Comparison of ENCODE assay signal across 1 cellular context in genomic region chr6:143598466-143599080, GRCh38.
TF ChIP-seq lines count a peak whose summit lies in the region.

No MANE protein-coding gene starts in this region.

TF ChIP-seq in K562, 482 proteins besides CTCF, POLR2A, EP300 and RAD21 (continued from another document and continues in another):
- no peak for TF ChIP-seq ZMIZ1 (IDR thresholded peaks at IDR 0.05; ENCODE audit: low read depth in 2 of 2, low read length in 2 of 2)
- no peak for TF ChIP-seq PPARD (CRISPR knock-in tag; IDR thresholded peaks at IDR 0.05)
- TF ChIP-seq MBD2 (IDR thresholded peaks at IDR 0.05; ENCODE audit: borderline replicate concordance, low read depth) = no peak
- no peak for TF ChIP-seq DACH1 (IDR thresholded peaks at IDR 0.05; ENCODE audit: partially characterized antibody)
- no peak for TF ChIP-seq MCM7 (IDR thresholded peaks at IDR 0.05)
- TF ChIP-seq ZNF766 (CRISPR knock-in tag; conservative IDR thresholded peaks at IDR 0.05) = 0 out of 2 replicates have a peak, but pooled peaks have one; percentile 49
- TF ChIP-seq TAF1 (IDR thresholded peaks at IDR 0.05; ENCODE audit: control insufficient read depth, extremely low read depth, insufficient read depth, low read length, severe bottlenecking) = no peak
- TF ChIP-seq RBM15 (IDR thresholded peaks at IDR 0.05; ENCODE audit: insufficient read depth, low read length) = no peak
- no peak for TF ChIP-seq ZBTB7A (IDR thresholded peaks at IDR 0.05; ENCODE audit: borderline replicate concordance, control insufficient read depth, low read depth, low read length)
- TF ChIP-seq, protein P1, sequence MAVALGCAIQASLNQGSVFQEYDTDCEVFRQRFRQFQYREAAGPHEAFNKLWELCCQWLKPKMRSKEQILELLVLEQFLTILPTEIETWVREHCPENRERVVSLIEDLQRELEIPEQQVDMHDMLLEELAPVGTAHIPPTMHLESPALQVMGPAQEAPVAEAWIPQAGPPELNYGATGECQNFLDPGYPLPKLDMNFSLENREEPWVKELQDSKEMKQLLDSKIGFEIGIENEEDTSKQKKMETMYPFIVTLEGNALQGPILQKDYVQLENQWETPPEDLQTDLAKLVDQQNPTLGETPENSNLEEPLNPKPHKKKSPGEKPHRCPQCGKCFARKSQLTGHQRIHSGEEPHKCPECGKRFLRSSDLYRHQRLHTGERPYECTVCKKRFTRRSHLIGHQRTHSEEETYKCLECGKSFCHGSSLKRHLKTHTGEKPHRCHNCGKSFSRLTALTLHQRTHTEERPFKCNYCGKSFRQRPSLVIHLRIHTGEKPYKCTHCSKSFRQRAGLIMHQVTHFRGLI (CRISPR knock-in tag; IDR thresholded peaks at IDR 0.05) = 0 out of 2 replicates have a peak, but pooled peaks have one; percentile 33
- TF ChIP-seq HMG20A (CRISPR knock-in tag; conservative IDR thresholded peaks at IDR 0.05) = no peak
- TF ChIP-seq ZNF436 (CRISPR knock-in tag; IDR thresholded peaks at IDR 0.05) = no peak
- TF ChIP-seq MTA3 (IDR thresholded peaks at IDR 0.05; ENCODE audit: borderline replicate concordance) = no peak
- peak; percentile 43; the same call in 1 of the 2 replicates for TF ChIP-seq L3MBTL2 (IDR thresholded peaks at IDR 0.05)
- TF ChIP-seq TEAD4 (IDR thresholded peaks at IDR 0.05; ENCODE audit: low read length) = 0 out of 2 replicates have a peak, but pooled peaks have one; percentile 13
- no peak for TF ChIP-seq TEAD4 (CRISPR knock-in tag; IDR thresholded peaks at IDR 0.05; ENCODE audit: borderline replicate concordance)
- TF ChIP-seq CBX1 (IDR thresholded peaks at IDR 0.05; ENCODE audit: low read depth) = no peak
- no peak for TF ChIP-seq MEF2A (IDR thresholded peaks at IDR 0.05; ENCODE audit: control insufficient read depth, low read depth, low read length)
- peak; percentile 46; the same call in 1 of the 2 replicates for TF ChIP-seq SMARCE1 (IDR thresholded peaks at IDR 0.05)
- TF ChIP-seq BRD9 (IDR thresholded peaks at IDR 0.05; ENCODE audit: low read depth, partially characterized antibody) = no peak
- TF ChIP-seq SNRNP70 (optimal IDR thresholded peaks at IDR 0.05; ENCODE audit: low read depth, low read length) = no peak
- TF ChIP-seq ZKSCAN3 (CRISPR knock-in tag; IDR thresholded peaks at IDR 0.05) = no peak
- no peak for TF ChIP-seq PRMT5 (CRISPR knock-in tag; IDR thresholded peaks at IDR 0.05)
- TF ChIP-seq, protein P2, sequence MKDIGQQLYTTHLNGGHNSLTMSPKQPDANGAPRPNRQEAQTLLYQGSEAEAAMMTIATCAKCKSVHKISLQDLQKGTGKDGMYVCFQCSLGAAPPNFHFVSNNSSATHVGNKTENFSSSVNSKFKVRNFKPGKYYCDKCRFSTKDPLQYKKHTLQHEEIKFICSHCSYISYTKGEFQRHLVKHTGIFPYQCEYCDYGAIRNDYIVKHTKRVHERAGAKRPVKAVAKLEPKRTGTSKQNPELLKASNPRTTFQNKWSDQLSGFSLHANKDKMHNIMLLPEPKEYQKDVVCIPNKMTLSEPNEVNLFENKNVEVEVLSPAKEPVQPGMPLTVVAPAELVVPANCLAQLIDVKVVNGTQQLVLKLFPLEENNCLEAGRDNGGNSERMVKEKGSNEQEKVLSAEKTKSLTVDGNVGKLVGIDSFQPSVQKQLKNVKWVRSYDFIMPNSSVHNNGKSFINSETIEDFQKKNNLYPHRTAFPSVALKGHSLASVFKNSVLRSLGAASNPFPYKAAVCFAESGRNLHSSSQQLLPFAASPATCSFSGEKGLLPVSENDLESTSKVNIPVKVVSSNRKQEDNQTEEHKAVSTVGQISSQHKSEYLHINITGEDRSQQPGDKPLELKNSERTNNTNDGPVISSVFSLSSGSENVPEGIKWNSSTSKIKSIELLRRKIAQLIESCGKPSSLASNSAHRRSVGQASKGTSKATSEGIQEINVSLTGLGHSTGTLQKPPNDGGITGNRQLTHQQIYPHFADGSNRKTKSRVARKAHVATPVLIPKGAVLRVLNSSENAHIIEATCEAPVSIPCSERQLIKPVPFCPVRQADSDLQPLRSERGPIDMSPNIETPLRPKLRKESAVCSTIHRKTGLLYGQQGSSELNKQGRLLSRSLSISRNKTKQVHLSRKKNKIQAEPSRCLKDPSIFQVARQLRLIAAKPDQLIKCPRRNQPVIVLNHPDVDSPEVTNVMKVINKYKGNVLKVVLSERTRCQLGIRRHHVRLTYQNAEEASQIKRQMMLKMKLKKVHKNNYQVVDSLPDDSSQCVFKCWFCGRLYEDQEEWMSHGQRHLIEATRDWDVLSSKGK (CRISPR knock-in tag; IDR thresholded peaks at IDR 0.05) = no peak
- TF ChIP-seq ZNF699 (CRISPR knock-in tag; IDR thresholded peaks at IDR 0.05; ENCODE audit: insufficient replicate concordance) = no peak
- TF ChIP-seq ELF1 (tag; IDR thresholded peaks at IDR 0.05) = no peak
- TF ChIP-seq ZFP36 (IDR thresholded peaks at IDR 0.05; ENCODE audit: low read depth, low read length, partially characterized antibody) = no peak
- TF ChIP-seq ZNF586 (CRISPR knock-in tag; conservative IDR thresholded peaks at IDR 0.05) = 0 out of 2 replicates have a peak, but pooled peaks have one; percentile 29
- no peak for TF ChIP-seq BACH1 (tag; IDR thresholded peaks at IDR 0.05)
- 0 out of 2 replicates have a peak, but pooled peaks have one; percentile 36 for TF ChIP-seq ZNF175 (CRISPR knock-in tag; IDR thresholded peaks at IDR 0.05; ENCODE audit: low read depth)
- no peak for TF ChIP-seq ZNF644 (tag; IDR thresholded peaks at IDR 0.05; ENCODE audit: low read depth)
- no peak for TF ChIP-seq PTBP1 (IDR thresholded peaks at IDR 0.05; ENCODE audit: low read depth, low read length)
- no peak for TF ChIP-seq SREBF2 (CRISPR knock-in tag; IDR thresholded peaks at IDR 0.05)
- 0 out of 2 replicates have a peak, but pooled peaks have one; percentile 40 for TF ChIP-seq ZKSCAN8 (CRISPR knock-in tag; IDR thresholded peaks at IDR 0.05)
- no peak for TF ChIP-seq ZNF830 (CRISPR knock-in tag; IDR thresholded peaks at IDR 0.05)
- TF ChIP-seq, protein P3, sequence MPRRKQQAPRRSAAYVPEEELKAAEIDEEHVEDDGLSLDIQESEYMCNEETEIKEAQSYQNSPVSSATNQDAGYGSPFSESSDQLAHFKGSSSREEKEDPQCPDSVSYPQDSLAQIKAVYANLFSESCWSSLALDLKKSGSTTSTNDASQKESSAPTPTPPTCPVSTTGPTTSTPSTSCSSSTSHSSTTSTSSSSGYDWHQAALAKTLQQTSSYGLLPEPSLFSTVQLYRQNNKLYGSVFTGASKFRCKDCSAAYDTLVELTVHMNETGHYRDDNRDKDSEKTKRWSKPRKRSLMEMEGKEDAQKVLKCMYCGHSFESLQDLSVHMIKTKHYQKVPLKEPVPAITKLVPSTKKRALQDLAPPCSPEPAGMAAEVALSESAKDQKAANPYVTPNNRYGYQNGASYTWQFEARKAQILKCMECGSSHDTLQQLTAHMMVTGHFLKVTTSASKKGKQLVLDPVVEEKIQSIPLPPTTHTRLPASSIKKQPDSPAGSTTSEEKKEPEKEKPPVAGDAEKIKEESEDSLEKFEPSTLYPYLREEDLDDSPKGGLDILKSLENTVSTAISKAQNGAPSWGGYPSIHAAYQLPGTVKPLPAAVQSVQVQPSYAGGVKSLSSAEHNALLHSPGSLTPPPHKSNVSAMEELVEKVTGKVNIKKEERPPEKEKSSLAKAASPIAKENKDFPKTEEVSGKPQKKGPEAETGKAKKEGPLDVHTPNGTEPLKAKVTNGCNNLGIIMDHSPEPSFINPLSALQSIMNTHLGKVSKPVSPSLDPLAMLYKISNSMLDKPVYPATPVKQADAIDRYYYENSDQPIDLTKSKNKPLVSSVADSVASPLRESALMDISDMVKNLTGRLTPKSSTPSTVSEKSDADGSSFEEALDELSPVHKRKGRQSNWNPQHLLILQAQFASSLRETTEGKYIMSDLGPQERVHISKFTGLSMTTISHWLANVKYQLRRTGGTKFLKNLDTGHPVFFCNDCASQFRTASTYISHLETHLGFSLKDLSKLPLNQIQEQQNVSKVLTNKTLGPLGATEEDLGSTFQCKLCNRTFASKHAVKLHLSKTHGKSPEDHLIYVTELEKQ (CRISPR knock-in tag; IDR thresholded peaks at IDR 0.05) = no peak
- peak; percentile 22; the same call in 1 of the 2 replicates for TF ChIP-seq ESRRA (IDR thresholded peaks at IDR 0.05; ENCODE audit: borderline replicate concordance, low read depth)
- peak; percentile 60 for TF ChIP-seq MYC (IDR thresholded peaks at IDR 0.05; ENCODE audit: low read depth, low read length)
- no peak for TF ChIP-seq MYC (CRISPR knock-in tag; IDR thresholded peaks at IDR 0.05; ENCODE audit: borderline replicate concordance, low read depth)
- no peak for TF ChIP-seq PCBP1 (IDR thresholded peaks at IDR 0.05; ENCODE audit: low read depth, low read length, poor library complexity, severe bottlenecking)
- no peak for TF ChIP-seq CBFA2T3 (IDR thresholded peaks at IDR 0.05)
- no peak for TF ChIP-seq ZC3H8 (IDR thresholded peaks at IDR 0.05)
- peak; percentile 61; the same call in 1 of the 2 replicates for TF ChIP-seq ZBTB9 (CRISPR knock-in tag; IDR thresholded peaks at IDR 0.05)
- peak; percentile 48; the same call in 1 of the 2 replicates for TF ChIP-seq ZNF134 (CRISPR knock-in tag; conservative IDR thresholded peaks at IDR 0.05)
- TF ChIP-seq IRF9 (tag; IDR thresholded peaks at IDR 0.05) = no peak
- TF ChIP-seq ZNF12 (CRISPR knock-in tag; IDR thresholded peaks at IDR 0.05) = peak; percentile 82
- no peak for TF ChIP-seq FOXP1 (CRISPR knock-in tag; IDR thresholded peaks at IDR 0.05)
- TF ChIP-seq, protein P4, sequence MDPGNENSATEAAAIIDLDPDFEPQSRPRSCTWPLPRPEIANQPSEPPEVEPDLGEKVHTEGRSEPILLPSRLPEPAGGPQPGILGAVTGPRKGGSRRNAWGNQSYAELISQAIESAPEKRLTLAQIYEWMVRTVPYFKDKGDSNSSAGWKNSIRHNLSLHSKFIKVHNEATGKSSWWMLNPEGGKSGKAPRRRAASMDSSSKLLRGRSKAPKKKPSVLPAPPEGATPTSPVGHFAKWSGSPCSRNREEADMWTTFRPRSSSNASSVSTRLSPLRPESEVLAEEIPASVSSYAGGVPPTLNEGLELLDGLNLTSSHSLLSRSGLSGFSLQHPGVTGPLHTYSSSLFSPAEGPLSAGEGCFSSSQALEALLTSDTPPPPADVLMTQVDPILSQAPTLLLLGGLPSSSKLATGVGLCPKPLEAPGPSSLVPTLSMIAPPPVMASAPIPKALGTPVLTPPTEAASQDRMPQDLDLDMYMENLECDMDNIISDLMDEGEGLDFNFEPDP (CRISPR knock-in tag; IDR thresholded peaks at IDR 0.05) = no peak
- TF ChIP-seq GATA2 (CRISPR knock-in tag; IDR thresholded peaks at IDR 0.05) = peak; percentile 79
- no peak for TF ChIP-seq LEF1 (IDR thresholded peaks at IDR 0.05)
- TF ChIP-seq, protein P5, sequence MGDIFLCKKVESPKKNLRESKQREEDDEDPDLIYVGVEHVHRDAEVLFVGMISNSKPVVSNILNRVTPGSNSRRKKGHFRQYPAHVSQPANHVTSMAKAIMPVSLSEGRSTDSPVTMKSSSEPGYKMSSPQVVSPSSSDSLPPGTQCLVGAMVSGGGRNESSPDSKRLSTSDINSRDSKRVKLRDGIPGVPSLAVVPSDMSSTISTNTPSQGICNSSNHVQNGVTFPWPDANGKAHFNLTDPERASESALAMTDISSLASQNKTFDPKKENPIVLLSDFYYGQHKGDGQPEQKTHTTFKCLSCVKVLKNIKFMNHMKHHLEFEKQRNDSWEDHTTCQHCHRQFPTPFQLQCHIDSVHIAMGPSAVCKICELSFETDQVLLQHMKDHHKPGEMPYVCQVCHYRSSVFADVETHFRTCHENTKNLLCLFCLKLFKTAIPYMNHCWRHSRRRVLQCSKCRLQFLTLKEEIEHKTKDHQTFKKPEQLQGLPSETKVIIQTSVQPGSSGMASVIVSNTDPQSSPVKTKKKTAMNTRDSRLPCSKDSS (IDR thresholded peaks at IDR 0.05; ENCODE audit: low read depth, partially characterized antibody) = no peak
